Comparison of ENCODE assay signal across 8 cellular contexts in the genomic region with DNA sequence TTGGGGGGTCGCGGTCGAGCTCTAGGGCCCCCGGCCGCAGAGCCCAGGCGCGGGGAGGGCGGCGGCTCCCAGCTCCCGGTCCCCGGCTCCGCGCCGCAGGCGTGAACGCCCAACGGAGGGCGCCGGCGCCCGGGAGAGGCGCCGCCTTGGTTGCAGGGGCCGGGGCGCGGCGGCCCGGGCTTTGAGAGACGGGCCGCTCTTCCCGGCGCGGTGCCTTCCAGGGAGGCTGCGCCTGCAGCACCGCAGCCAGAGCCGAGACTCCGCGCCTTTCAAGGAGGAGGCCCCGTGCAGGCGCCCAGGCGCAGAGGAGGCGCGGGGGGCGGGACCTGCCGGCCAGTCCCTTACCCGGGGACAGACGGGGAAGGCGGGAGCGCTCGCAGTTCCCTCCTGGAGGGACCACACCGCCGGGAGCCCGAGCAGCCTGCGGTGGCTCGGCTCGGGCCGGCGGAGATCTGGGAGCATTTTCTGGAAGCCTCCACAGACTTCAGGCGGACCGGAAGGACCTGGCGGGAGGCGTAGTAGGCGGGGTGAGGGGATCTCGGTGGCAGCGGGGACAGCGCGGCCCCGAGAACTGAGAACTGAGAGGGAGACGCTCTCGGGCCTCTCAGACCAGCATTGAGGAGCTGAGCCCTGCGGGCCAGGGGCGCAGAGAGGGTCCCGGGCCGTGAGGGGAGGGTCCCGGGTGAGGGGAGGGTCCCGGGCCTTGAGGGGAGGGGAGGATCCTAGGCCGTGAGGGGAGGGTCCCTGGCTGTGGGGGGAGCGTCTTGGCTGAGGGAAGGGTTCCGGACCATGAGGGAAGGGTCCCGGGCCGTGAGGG. TPM values are rescaled to one million over a fixed set of nuclear protein-coding genes. Genes with fewer than 3 reads are reported as not detected.
DNase-seq lines count a peak whose midpoint lies in the region; ATAC-seq and TF ChIP-seq lines count a peak whose summit lies in the region.

No MANE protein-coding gene starts in this region.

- H3K9me3 Mint-ChIP-seq in brain: peaks cover 0 to 2% (median 0%) of the 10 kb centered on the region in 5 experiments

- no peaks in the 10 kb centered on the region for H3K27me3 ChIP-seq in Peyer's patch

- no peaks in the 10 kb centered on the region for H3K36me3 Mint-ChIP-seq in brain

- DNase-seq in A172 (ENCODE audit: low spot score) (peak; percentile 14), Peyer's patch (peak in 2 of 3 donors; percentile 55 to 70), iris pigment epithelial cell (ENCODE audit: low read depth) (peak; percentile 17)
- peak; percentile 27 for DNase-seq in stimulated activated CD4-positive, alpha-beta T cell treated with anti-CD3 and anti-CD28 coated beads, Interleukin-12 subunit alpha, Interleukin-12 subunit beta, amount 100 ng/mL, for 4 hours

- H3K36me3 ChIP-seq in Peyer's patch: no peaks in the 10 kb centered on the region

- peaks cover 2 to 13% (median 5%) of the 10 kb centered on the region in 4 donors for H3K4me1 ChIP-seq in Peyer's patch

- TF ChIP-seq POLR2A in Peyer's patch (IDR thresholded peaks at IDR 0.05): no peak

- peak overlapping the region; percentile 50 to 90 (median 76) for H3K27ac Mint-ChIP-seq in brain

- H3K27ac ChIP-seq in Peyer's patch: peak overlapping the region in 3 of 4 donors; percentile 10 to 26 (median 12)

- peak overlapping the region; percentile 50 for H3K4me3 ChIP-seq in GM12875 (ENCODE audit: low read depth, low read length)
- peak overlapping the region; percentile 32 to 62 (median 52) for H3K4me3 ChIP-seq in Peyer's patch

- H3K4me3 Mint-ChIP-seq in brain: peak overlapping the region; percentile 85 to 91 (median 87)

- H3K9me3 ChIP-seq in Peyer's patch: no peaks in the 10 kb centered on the region

- ATAC-seq in HG03066 (IDR thresholded peaks at IDR 0.05; ENCODE audit: low read depth, unreplicated experiment): peak; percentile 27
- ATAC-seq in GM18861 (IDR thresholded peaks at IDR 0.05; ENCODE audit: unreplicated experiment): no peak

- no peak for TF ChIP-seq CTCF in GM12875 (IDR thresholded peaks at IDR 0.05; ENCODE audit: borderline replicate concordance, insufficient read depth, low read depth, low read length)
- TF ChIP-seq CTCF in Peyer's patch (IDR thresholded peaks at IDR 0.05): no peak
- TF ChIP-seq CTCF in brain (conservative IDR thresholded peaks at IDR 0.05): no peak

- peaks cover 32% of the 10 kb centered on the region for H3K4me1 Mint-ChIP-seq in brain

- H3K27me3 Mint-ChIP-seq in brain: peaks cover 3% of the 10 kb centered on the region

RNA-seq across cellular contexts. Expression of gene MCF2L, which starts 25.5 kb away (rescaled TPM):
- 12.4 and 14.1 TPM in 2 replicates for total RNA-seq in A172 (2014; rRNA removed; shearing (Covaris generic))
- 100 to 1,000 TPM in 3 of 4 donors, 10 to 100 TPM in 1; 81.4 to 165 (median 149) TPM for total RNA-seq in Peyer's patch
- polyA plus RNA-seq in brain (ENCODE audit: insufficient read depth, low read depth, low replicate concordance): 61.7 TPM
